8 cellular contexts compared by ENCODE assay signal in genomic region chr12:50084775-50085614, GRCh38. TPM values are rescaled to one million over a fixed set of nuclear protein-coding genes. Genes with fewer than 3 reads are reported as not detected.
A peak's percentile ranks its signal among the peaks of the same experiment; 100 is the strongest.
DNase-seq lines count a peak whose midpoint lies in the region; FAIRE-seq and TF ChIP-seq lines count a peak whose summit lies in the region.

SMARCD1 (plus strand) TSS chr12:50085342; CDS start chr12:50085370, 28 bp downstream.

- H2BK120ac ChIP-seq in H9 (ENCODE audit: low read depth, low read length, poor library complexity, severe bottlenecking) = no peak within 1 kb of the TSS

- H2BK5ac ChIP-seq in H9 (ENCODE audit: insufficient read length, low read length) = no peak within 1 kb of the TSS

- TF ChIP-seq CTCF in H9 (conservative IDR thresholded peaks at IDR 0.05) (peak; percentile 70), MM.1S (IDR thresholded peaks at IDR 0.05; ENCODE audit: low read length) (peak; percentile 73), neutrophil (IDR thresholded peaks at IDR 0.05) (peak; percentile 41)

- peaks cover 11 to 23% of the 10 kb centered on the region in 2 experiments for H3K4me1 Mint-ChIP-seq in H9

- in situ Hi-C loops in G401 (cut with HindIII; ENCODE audit: low sequenced_read_pairs) = no loop called here

- no peak within 1 kb of the TSS for H3T11ph ChIP-seq in H9 (ENCODE audit: low read length)

- H3K27me3 Mint-ChIP-seq in H9 (ENCODE audit: low read depth) = peaks cover 16% of the 10 kb centered on the region

- no peaks in the 10 kb centered on the region for H3K9me3 Mint-ChIP-seq in H9

- H2BK15ac ChIP-seq in H9 (ENCODE audit: low read depth, low read length) = no peak within 1 kb of the TSS

- peak within 1 kb of the TSS; percentile 52 for H3K9ac ChIP-seq in H9 (ENCODE audit: extremely low read depth, insufficient read length, low read length)
- peak within 1 kb of the TSS; percentile 73 for H3K9ac ChIP-seq in MM.1S (ENCODE audit: low read length)

- H3K36me3 ChIP-seq in MM.1S (replicated peaks; ENCODE audit: insufficient read depth, low read length) (peaks cover 18% of the 10 kb centered on the region; the same call in 1 of the 2 replicates), SJCRH30 (peaks cover 30% of the 10 kb centered on the region), neutrophil (peaks cover 26% of the 10 kb centered on the region)

- peak within 1 kb of the TSS; percentile 89; the same call in 1 of the 2 replicates for H3K14ac ChIP-seq in H9 (ENCODE audit: insufficient read depth, low read length)

- H3K18ac ChIP-seq in H9 (ENCODE audit: insufficient read length, low read depth, low read length) = peak within 1 kb of the TSS; percentile 86

- DNase-seq in G401 (ENCODE audit: low spot score) (peak; percentile 94), H9 (peak; percentile 98), MM.1S (peak; percentile 93), SJCRH30 (peak; percentile 97 to 98), frontal cortex (ENCODE audit: low spot score in 2 of 2) (peak; percentile 92 to 94), substantia nigra (lab: John Stamatoyannopoulos, UW) (peak; percentile 65 to 94 (median 89))
- DNase-seq in activated naive CD4-positive, alpha-beta T cell (lab: John Stamatoyannopoulos, UW) = peak; percentile 61 to 77 (median 72)

- H2AFZ ChIP-seq in H9 (ENCODE audit: low read length) (no peak within 1 kb of the TSS), MM.1S (ENCODE audit: low read length) (peak within 1 kb of the TSS; percentile 96)

- H3K27ac Mint-ChIP-seq in H9 = peak within 1 kb of the TSS; percentile 92 to 97 (median 95)

- no peaks in the 10 kb centered on the region for H3K27me3 ChIP-seq in H9 (ENCODE audit: insufficient read depth, low read length)
- H3K27me3 ChIP-seq in MM.1S (replicated peaks; ENCODE audit: insufficient read depth, low read length) = no peaks in the 10 kb centered on the region
- H3K27me3 ChIP-seq in SJCRH30 = no peaks in the 10 kb centered on the region
- peaks cover 19% of the 10 kb centered on the region for H3K27me3 ChIP-seq in neutrophil

- H3F3A ChIP-seq in MM.1S (ENCODE audit: insufficient read depth, low read length) = peaks cover 20% of the 10 kb centered on the region

- H3K9me3 ChIP-seq in H9 (ENCODE audit: control insufficient read depth, low read depth, low read length) (no peaks in the 10 kb centered on the region), MM.1S (replicated peaks; ENCODE audit: insufficient read depth, low read length) (no peaks in the 10 kb centered on the region), SJCRH30 (replicated peaks) (no peaks in the 10 kb centered on the region), neutrophil (no peaks in the 10 kb centered on the region)

- whole genome bisulfite sequencing in H9 (ENCODE audit: extremely low coverage, insufficient read length, low lambda C conversion rate) = no CpG with 5 or more reads among the region's 69 CpGs

- FAIRE-seq in frontal cortex (lab: Jason Lieb, UNC) = no peak

- peaks cover 34 to 43% (median 39%) of the 10 kb centered on the region in 3 experiments for H3K36me3 Mint-ChIP-seq in H9 (ENCODE audit: insufficient read depth in 1 of 3, low read depth in 3 of 3)

- H3K4me3 ChIP-seq in MM.1S (ENCODE audit: low read length) (peak within 1 kb of the TSS; percentile 85), SJCRH30 (peak within 1 kb of the TSS; percentile 68), neutrophil (ENCODE audit: low read depth in 1 of 2, low read length in 1 of 2) (peak within 1 kb of the TSS; percentile 71 to 95)

- H3K27ac ChIP-seq in H9 (ENCODE audit: insufficient read length, low read depth, low read length) = peak within 1 kb of the TSS; percentile 4
- peak within 1 kb of the TSS; percentile 91 for H3K27ac ChIP-seq in MM.1S (ENCODE audit: low read length)
- peak within 1 kb of the TSS; percentile 80 for H3K27ac ChIP-seq in SJCRH30
- H3K27ac ChIP-seq in neutrophil = peak within 1 kb of the TSS; percentile 90
- peak within 1 kb of the TSS; percentile 92 for H3K27ac ChIP-seq in substantia nigra (ENCODE audit: low read depth, low read length, poor library complexity, severe bottlenecking)

- H2BK20ac ChIP-seq in H9 (ENCODE audit: low read depth, low read length, poor library complexity, severe bottlenecking) = no peak within 1 kb of the TSS

- H2BK12ac ChIP-seq in H9 (ENCODE audit: insufficient read length, low read depth, low read length) = no peak within 1 kb of the TSS

- H3K23me2 ChIP-seq in H9 (ENCODE audit: insufficient read length, low read depth, low read length, poor library complexity, severe bottlenecking) = no peaks in the 10 kb centered on the region

- H4K20me1 ChIP-seq in H9 (ENCODE audit: control insufficient read depth, insufficient read depth, insufficient read length) (no peaks in the 10 kb centered on the region), MM.1S (ENCODE audit: insufficient read depth, low read length) (no peaks in the 10 kb centered on the region)

- no peak within 1 kb of the TSS for H4K91ac ChIP-seq in H9 (ENCODE audit: insufficient read length, low read depth, low read length)

- H3K9me2 ChIP-seq in MM.1S (replicated peaks; ENCODE audit: insufficient read depth, low read length) = no peaks in the 10 kb centered on the region

- peak within 1 kb of the TSS; percentile 90 to 95 for H3K4me3 Mint-ChIP-seq in H9

- no peak within 1 kb of the TSS for H3K23ac ChIP-seq in H9 (ENCODE audit: insufficient read length, low read depth, low read length)

- peak within 1 kb of the TSS; percentile 72 for H3K4me2 ChIP-seq in H9 (ENCODE audit: insufficient read depth, insufficient read length, low read length)
- peak within 1 kb of the TSS; percentile 90 for H3K4me2 ChIP-seq in MM.1S (ENCODE audit: low read depth, low read length)

- H3K4ac ChIP-seq in H9 (ENCODE audit: low read depth, low read length) = no peak within 1 kb of the TSS

- H4K5ac ChIP-seq in H9 (ENCODE audit: insufficient read length, low read depth, low read length) = no peak within 1 kb of the TSS

- no peak within 1 kb of the TSS for H4K8ac ChIP-seq in H9 (replicated peaks; ENCODE audit: insufficient read length, low read depth, low read length)

- H2AK5ac ChIP-seq in H9 (ENCODE audit: insufficient read length, low read length) = no peak within 1 kb of the TSS

- no peaks in the 10 kb centered on the region for H3K79me1 ChIP-seq in H9 (ENCODE audit: insufficient read depth, low read depth, low read length, poor library complexity, severe bottlenecking)

- no peaks in the 10 kb centered on the region for H3K4me1 ChIP-seq in H9 (ENCODE audit: insufficient read depth, low read length)
- peaks cover 15% of the 10 kb centered on the region for H3K4me1 ChIP-seq in MM.1S (ENCODE audit: low read length)
- H3K4me1 ChIP-seq in SJCRH30 = no peaks in the 10 kb centered on the region; the same call in 1 of the 2 replicates
- peaks cover 13 to 20% of the 10 kb centered on the region in 2 experiments for H3K4me1 ChIP-seq in neutrophil (ENCODE audit: control insufficient read depth in 1 of 2, insufficient read depth in 1 of 2, low read depth in 1 of 2, low read length in 1 of 2)

- H3K79me2 ChIP-seq in H9 (ENCODE audit: insufficient read depth, low read length) (no peaks in the 10 kb centered on the region), MM.1S (ENCODE audit: low read length) (peaks cover 37% of the 10 kb centered on the region)

- no peak within 1 kb of the TSS for H3K56ac ChIP-seq in H9 (ENCODE audit: insufficient read length, low read depth, low read length)

RNA-seq across cellular contexts. Expression of gene SMARCD1, which starts in this region (rescaled TPM):
- 39.1 and 68.1 TPM in 2 replicates for total RNA-seq in G401 (2014; rRNA removed; shearing (Covaris generic))
- 142 and 152 TPM in 2 replicates for total RNA-seq in H9 (2021)
- 79.7 and 84.2 TPM in 2 replicates for total RNA-seq in SJCRH30 (2014; rRNA removed; shearing (Covaris generic))
- 35.1 TPM for total RNA-seq in frontal cortex

Comparison
In these comparisons a context has a peak if more than half of its experiments do, and no peak if none do; other contexts are left out.
1. Peak in every context shown above with its lines: DNase-seq, H3K4me3 ChIP-seq and H3K27ac ChIP-seq.
2. H3K27ac ChIP-seq: peak in every context shown above with its lines; median percentile 92 in substantia nigra; 91 in MM.1S; 90 in neutrophil; 80 in SJCRH30; 4 in H9.